In the genomic region with DNA sequence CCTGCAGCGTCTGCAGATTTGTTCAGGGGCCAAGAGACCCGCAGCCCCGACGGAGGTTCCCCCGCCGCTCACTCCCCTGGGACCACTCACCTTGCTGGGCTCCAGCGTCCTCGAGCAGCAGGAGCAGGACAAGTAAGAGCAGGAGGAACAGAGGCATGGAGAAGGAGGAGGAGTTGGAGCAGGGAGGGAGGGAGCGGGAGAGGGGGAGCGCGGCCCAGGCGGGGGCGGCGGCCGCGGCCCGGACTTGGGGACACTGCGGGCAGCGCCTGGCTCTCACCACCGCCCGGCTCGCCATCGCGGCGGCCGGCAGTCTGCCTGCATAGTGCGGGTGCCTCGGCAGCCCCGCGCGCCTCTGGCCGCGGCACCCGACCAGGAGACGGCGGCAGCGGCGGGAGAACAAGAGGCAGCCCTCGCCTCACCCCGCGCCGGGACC, we compare ENCODE assay signal across 8 cellular contexts.
DNase-seq lines count a peak whose midpoint lies in the region; ATAC-seq and TF ChIP-seq lines count a peak whose summit lies in the region.

No MANE protein-coding gene starts in this region.

- H3K4me1 ChIP-seq in OCI-LY3 (ENCODE audit: low read length) (peaks cover 11% of the 10 kb centered on the region; the same call in 1 of the 2 replicates), rectal smooth muscle tissue (ENCODE audit: control insufficient read depth, insufficient read depth, low read length) (peaks cover 11% of the 10 kb centered on the region)

- H2AFZ ChIP-seq in OCI-LY3 (ENCODE audit: low read depth, low read length): no peak overlapping the region

- H3K27me3 ChIP-seq in OCI-LY3 (ENCODE audit: low read depth, low read length) (no peaks in the 10 kb centered on the region), rectal smooth muscle tissue (ENCODE audit: control insufficient read depth, insufficient read depth, low read length) (no peaks in the 10 kb centered on the region)

- DNase-seq in AG09309 (ENCODE audit: low read depth) (no peak), astrocyte of the spinal cord (ENCODE audit: low read depth, low spot score) (peak; percentile 64), hypothalamus (lab: John Stamatoyannopoulos, UW) (peak in 45 of 51 donors; percentile 11 to 71 (median 43)), NK-92 (lab: John Stamatoyannopoulos, UW; ENCODE audit: unreplicated experiment) (no peak)

- TF ChIP-seq CTCF in AG09309 (IDR thresholded peaks at IDR 0.05; ENCODE audit: control insufficient read depth, insufficient read depth, low read depth, low read length, missing control alignments): no peak
- TF ChIP-seq CTCF in OCI-LY3 (IDR thresholded peaks at IDR 0.05; ENCODE audit: low read depth, low read length): no peak
- TF ChIP-seq CTCF in astrocyte of the spinal cord (IDR thresholded peaks at IDR 0.05; ENCODE audit: low read depth, low read length): no peak

- H4K20me1 ChIP-seq in OCI-LY3 (ENCODE audit: insufficient read depth, low read length): no peaks in the 10 kb centered on the region

- in situ Hi-C loops in astrocyte of the spinal cord (cut with HindIII; ENCODE audit: low sequenced_read_pairs): no loop called here

- H3K27ac ChIP-seq in OCI-LY3 (ENCODE audit: low read length): no peak overlapping the region
- peak overlapping the region; percentile 94 for H3K27ac ChIP-seq in rectal smooth muscle tissue (ENCODE audit: low read depth, low read length)

- no peaks in the 10 kb centered on the region for H3K9me3 ChIP-seq in OCI-LY3 (ENCODE audit: insufficient read depth, low read length)

- peak overlapping the region; percentile 71 for H3K4me2 ChIP-seq in OCI-LY3 (ENCODE audit: low read length)

- ATAC-seq in GM18870 (IDR thresholded peaks at IDR 0.05; ENCODE audit: unreplicated experiment) (peak; percentile 16), HG03066 (IDR thresholded peaks at IDR 0.05; ENCODE audit: low read depth, unreplicated experiment) (peak; percentile 27)

- H3K9ac ChIP-seq in OCI-LY3 (ENCODE audit: low read length): peak overlapping the region; percentile 73
- H3K9ac ChIP-seq in rectal smooth muscle tissue (ENCODE audit: low read length): peak overlapping the region; percentile 51

- H3K79me2 ChIP-seq in OCI-LY3 (ENCODE audit: low read length): no peaks in the 10 kb centered on the region; the same call in 1 of the 2 replicates

- H3K4me3 ChIP-seq in AG09309 (ENCODE audit: control insufficient read depth, low read depth, low read length): peak overlapping the region; percentile 76
- H3K4me3 ChIP-seq in OCI-LY3 (ENCODE audit: low read length): peak overlapping the region; percentile 86
- H3K4me3 ChIP-seq in astrocyte of the spinal cord (ENCODE audit: low read depth, low read length): peak overlapping the region; percentile 89
- H3K4me3 ChIP-seq in rectal smooth muscle tissue (ENCODE audit: low read length): peak overlapping the region; percentile 94

- H3K36me3 ChIP-seq in OCI-LY3 (replicated peaks; ENCODE audit: low read depth, low read length) (no peaks in the 10 kb centered on the region), rectal smooth muscle tissue (ENCODE audit: control insufficient read depth, insufficient read depth, low read length) (no peaks in the 10 kb centered on the region)

Comparison
In these comparisons a context has a peak if more than half of its experiments do, and no peak if none do; other contexts are left out.
1. DNase-seq: peak in astrocyte of the spinal cord (single experiment) and hypothalamus (45 of 51); none in AG09309 (single experiment) and NK-92 (single experiment).
2. Peak in every context shown above with its lines, with median percentiles within 50 percentile points of each other: H3K4me3 ChIP-seq.